ENCODE assay signal across 11 cellular contexts in the genomic region with DNA sequence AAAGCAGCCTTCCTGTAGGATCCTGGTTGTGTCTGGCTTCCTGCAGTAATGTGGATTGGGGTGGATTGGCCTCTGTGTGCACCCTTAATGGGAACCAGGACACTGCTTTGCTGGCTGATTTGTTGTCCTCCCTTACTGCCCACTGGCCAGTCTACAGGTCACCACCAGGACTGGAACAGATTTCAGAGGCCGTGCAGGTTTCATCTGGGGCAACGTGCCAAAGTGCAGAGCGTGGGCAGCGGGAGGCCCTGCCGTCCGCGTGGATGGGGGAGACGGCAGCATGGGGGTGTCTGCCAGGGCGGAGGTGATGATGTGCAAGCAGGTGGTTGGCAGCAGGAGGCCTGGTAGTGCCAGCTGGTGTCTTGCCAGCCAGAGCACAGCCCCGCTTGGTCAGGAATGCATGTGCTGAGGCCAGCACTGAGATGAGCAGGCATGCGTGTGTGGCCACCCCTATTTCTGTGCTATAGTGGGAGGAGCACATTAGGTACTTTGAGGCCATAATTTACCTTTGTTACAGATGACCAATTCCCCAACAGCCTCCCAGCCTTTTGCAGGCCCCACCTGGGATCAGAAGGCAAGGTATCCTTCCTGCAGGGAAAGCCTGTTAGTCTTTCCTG. TPM values are rescaled to one million over a fixed set of nuclear protein-coding genes. Genes with fewer than 3 reads are reported as not detected.
A peak's percentile ranks its signal among the peaks of the same experiment; 100 is the strongest.
DNase-seq lines count a peak whose midpoint lies in the region; ATAC-seq and TF ChIP-seq lines count a peak whose summit lies in the region.
"Had no signal": no experiment of that assay in that cellular context is flagged by ENCODE, and none has a peak within 500 bp of the region (broad histone marks: within the 10 kb centered on the region; RNA-seq: fewer than 3 reads in every experiment).

No MANE protein-coding gene starts in this region.

- TF ChIP-seq CTCF in gastroesophageal sphincter (IDR thresholded peaks at IDR 0.05) (peak in 1 of 4 experiments; percentile 9), parathyroid adenoma (IDR thresholded peaks at IDR 0.05) (no peak), GM10266 (IDR thresholded peaks at IDR 0.05; ENCODE audit: control insufficient read depth, insufficient read depth, low read depth, missing control alignments) (no peak)

- H3K36me3 ChIP-seq in gastroesophageal sphincter: peaks cover 0 to 9% of the 10 kb centered on the region in 2 donors
- H3K36me3 ChIP-seq in parathyroid adenoma (ENCODE audit: control insufficient read depth, insufficient read depth, low read length): no peaks in the 10 kb centered on the region

- H3K27ac ChIP-seq in gastroesophageal sphincter: peak overlapping the region in 3 of 4 donors; percentile 68 to 71 (median 69)
- no peak overlapping the region for H3K27ac ChIP-seq in parathyroid adenoma

- peaks cover 3 to 59% (median 16%) of the 10 kb centered on the region in 3 donors for H3K4me1 ChIP-seq in gastroesophageal sphincter
- peaks cover 12% of the 10 kb centered on the region for H3K4me1 ChIP-seq in parathyroid adenoma

- peak; percentile 58 for DNase-seq in DMS79 treated with DMSO at 0.1 percent for 48 hours (lab: John Stamatoyannopoulos, UW)
- DNase-seq in NCI-H524 treated with DMSO at 0.1 percent for 48 hours (lab: John Stamatoyannopoulos, UW): peak; percentile 31
- no peak for DNase-seq in GM10266 (ENCODE audit: extremely low spot score)
- DNase-seq in KBM-7: no peak
- DNase-seq: activated CD4-positive, alpha-beta T cell treated with anti-CD3 and anti-CD28 coated beads, Interleukin-2, amount 50 U/mL, for 4 hours; CD8-positive, alpha-beta T cell; glutamatergic neuron had no signal

- ATAC-seq in gastroesophageal sphincter (peak; percentile 81), GM21447 (IDR thresholded peaks at IDR 0.05; ENCODE audit: unreplicated experiment) (no peak), HG02973 (IDR thresholded peaks at IDR 0.05; ENCODE audit: unreplicated experiment) (no peak)
- ATAC-seq: CD8-positive, alpha-beta T cell had no signal

- no CpG with 5 or more reads among the region's 11 CpGs for WGBS in gastroesophageal sphincter (ENCODE audit: low coverage in 1 of 2), 2 donors

- TF ChIP-seq POLR2A in gastroesophageal sphincter (IDR thresholded peaks at IDR 0.05): no peak

- H3K4me2 ChIP-seq in parathyroid adenoma (ENCODE audit: low read length): peak overlapping the region; percentile 65

- H3K9me3 ChIP-seq in gastroesophageal sphincter (no peaks in the 10 kb centered on the region), parathyroid adenoma (ENCODE audit: control insufficient read depth, low read length) (no peaks in the 10 kb centered on the region)

- H3K27me3 ChIP-seq in gastroesophageal sphincter (no peaks in the 10 kb centered on the region), parathyroid adenoma (ENCODE audit: control insufficient read depth, insufficient read depth, low read length) (no peaks in the 10 kb centered on the region)

- no peaks in the 10 kb centered on the region for H3K79me2 ChIP-seq in parathyroid adenoma

- in situ Hi-C loops in KBM-7 (cut with MboI; ENCODE audit: low pct_unique_long_range_greater_than_20kb, low sequenced_read_pairs): no loop called here

- no peak overlapping the region for H2AFZ ChIP-seq in parathyroid adenoma

- H3K9ac ChIP-seq in parathyroid adenoma: no peak overlapping the region

- TF ChIP-seq EP300 in gastroesophageal sphincter (IDR thresholded peaks at IDR 0.05): no peak

- no peak overlapping the region for H3K4me3 ChIP-seq in gastroesophageal sphincter
- peak overlapping the region; percentile 39 for H3K4me3 ChIP-seq in parathyroid adenoma (ENCODE audit: low read depth, low read length)

RNA-seq across cellular contexts. Expression of a gene that starts 24.3 kb away (rescaled TPM):
- total RNA-seq in gastroesophageal sphincter: 10 to 100 TPM; 39.2 to 81.1 (median 46.2) TPM

RNA-seq across cellular contexts. Expression of a gene that starts 59.4 kb away (rescaled TPM):
- total RNA-seq in gastroesophageal sphincter: 10 to 100 TPM in 1 of 4 donors, 1 to 10 TPM in 3; 3.9 to 12.2 (median 6.7) TPM

Comparison
In these comparisons a context has a peak if more than half of its experiments do, and no peak if none do; other contexts are left out.
1. DNase-seq: peak in DMS79 treated with DMSO at 0.1 percent for 48 hours (single experiment) and NCI-H524 treated with DMSO at 0.1 percent for 48 hours (single experiment); none in GM10266 (single experiment) and KBM-7 (single experiment).